8 cellular contexts compared by ENCODE assay signal in genomic region chr10:110209926-110210662, GRCh38. TPM values are rescaled to one million over a fixed set of nuclear protein-coding genes. Genes with fewer than 3 reads are reported as not detected.
DNase-seq lines count a peak whose midpoint lies in the region; ATAC-seq and TF ChIP-seq lines count a peak whose summit lies in the region.

No MANE protein-coding gene starts in this region.

- no peak for ATAC-seq in GM21367 (IDR thresholded peaks at IDR 0.05; ENCODE audit: unreplicated experiment)

- peak overlapping the region; percentile 90 for H3K27ac ChIP-seq in RWPE1
- peak overlapping the region; percentile 94 to 100 (median 98) for H3K27ac ChIP-seq in sigmoid colon

- no peak overlapping the region for H3K9ac ChIP-seq in iPS-15b (ENCODE audit: low read depth, low read length)

- CTCF ChIA-PET in RWPE1 (lab: Yijun Ruan, JAX): interaction anchor here (0.9 to 2.1 kb wide), 4 partner anchors 14 to 326 kb away, joined by 3 to 10 read pairs (median 4); no protein-coding TSS in a partner anchor

- no peaks in the 10 kb centered on the region for H3K9me3 ChIP-seq in iPS-15b (ENCODE audit: control insufficient read depth, insufficient read depth, low read length)
- no peaks in the 10 kb centered on the region for H3K9me3 ChIP-seq in sigmoid colon

- no peak for TF ChIP-seq EP300 in sigmoid colon (IDR thresholded peaks at IDR 0.05)

- DNase-seq in NCI-H1436 (lab: John Stamatoyannopoulos, UW) (peak; percentile 55), NCI-H1436 treated with DMSO at 0.1 percent for 48 hours (lab: John Stamatoyannopoulos, UW) (no peak), RWPE1 (ENCODE audit: low spot score) (peak; percentile 33), astrocyte of the spinal cord (ENCODE audit: low read depth, low spot score) (peak; percentile 45), sigmoid colon (peak; percentile 90), DMS79 treated with DMSO at 0.1 percent for 48 hours (lab: John Stamatoyannopoulos, UW) (no peak)

- H3K4me3 ChIP-seq in astrocyte of the spinal cord (ENCODE audit: low read depth, low read length) (peak overlapping the region; percentile 60), iPS-15b (ENCODE audit: low read depth, low read length) (peak overlapping the region; percentile 65), sigmoid colon (peak overlapping the region; percentile 62 to 92 (median 76))

- TF ChIP-seq POLR2A in sigmoid colon (IDR thresholded peaks at IDR 0.05): no peak

- peaks cover 13% of the 10 kb centered on the region for H3K4me1 ChIP-seq in iPS-15b (ENCODE audit: control insufficient read depth, insufficient read depth, low read length)
- H3K4me1 ChIP-seq in sigmoid colon: peaks cover 0 to 38% (median 31%) of the 10 kb centered on the region in 4 donors

- WGBS in sigmoid colon, 2 donors: 0 to 1% methylated on average over 61 to 62 of the region's 62 CpGs

- POLR2A ChIA-PET in RWPE1 (lab: Yijun Ruan, JAX; ENCODE audit: low non-redundant PET): interaction anchor here (0.7 to 1.1 kb wide), 3 partner anchors 20 to 708 kb away, joined by 3 to 5 read pairs (median 3); no protein-coding TSS in a partner anchor

- H3K36me3 ChIP-seq in iPS-15b (ENCODE audit: control insufficient read depth, insufficient read depth, low read length) (no peaks in the 10 kb centered on the region), sigmoid colon (no peaks in the 10 kb centered on the region)

- intact Hi-C loops in sigmoid colon (cut with DNase I): loop anchor here (1.0 to 5.0 kb wide), 4 partner anchors 16 to 291 kb away; partner anchors contain the start of gene ADD3

- in situ Hi-C loops in astrocyte of the spinal cord (cut with HindIII; ENCODE audit: low sequenced_read_pairs): no loop called here

- peaks cover 74% of the 10 kb centered on the region for H3K27me3 ChIP-seq in iPS-15b (ENCODE audit: control insufficient read depth, insufficient read depth, low read length)
- H3K27me3 ChIP-seq in sigmoid colon: no peaks in the 10 kb centered on the region

- TF ChIP-seq CTCF in RWPE1 (conservative IDR thresholded peaks at IDR 0.05; ENCODE audit: low read depth) (no peak), astrocyte of the spinal cord (IDR thresholded peaks at IDR 0.05; ENCODE audit: low read depth, low read length) (no peak), sigmoid colon (IDR thresholded peaks at IDR 0.05) (no peak)

RNA-seq across cellular contexts. Expression of gene MXI1, which starts 2.7 kb away (rescaled TPM):
- 100 to 1,000 TPM in 3 of 4 donors, 10 to 100 TPM in 1; 92.0 to 148 (median 107) TPM for total RNA-seq in sigmoid colon
- polyA plus RNA-seq in sigmoid colon: 10 to 100 TPM; 52.2 to 84.7 (median 84.2) TPM

Comparison
In these comparisons a context has a peak if more than half of its experiments do, and no peak if none do; other contexts are left out.
1. DNase-seq: peak in NCI-H1436 (single experiment), RWPE1 (single experiment), astrocyte of the spinal cord (single experiment) and sigmoid colon (single experiment); none in NCI-H1436 treated with DMSO at 0.1 percent for 48 hours (single experiment) and DMS79 treated with DMSO at 0.1 percent for 48 hours (single experiment).
2. Peak in every context shown above with its lines, with median percentiles within 50 percentile points of each other: H3K4me3 ChIP-seq.